Comparison of ENCODE assay signal across 8 cellular contexts in the genomic region with DNA sequence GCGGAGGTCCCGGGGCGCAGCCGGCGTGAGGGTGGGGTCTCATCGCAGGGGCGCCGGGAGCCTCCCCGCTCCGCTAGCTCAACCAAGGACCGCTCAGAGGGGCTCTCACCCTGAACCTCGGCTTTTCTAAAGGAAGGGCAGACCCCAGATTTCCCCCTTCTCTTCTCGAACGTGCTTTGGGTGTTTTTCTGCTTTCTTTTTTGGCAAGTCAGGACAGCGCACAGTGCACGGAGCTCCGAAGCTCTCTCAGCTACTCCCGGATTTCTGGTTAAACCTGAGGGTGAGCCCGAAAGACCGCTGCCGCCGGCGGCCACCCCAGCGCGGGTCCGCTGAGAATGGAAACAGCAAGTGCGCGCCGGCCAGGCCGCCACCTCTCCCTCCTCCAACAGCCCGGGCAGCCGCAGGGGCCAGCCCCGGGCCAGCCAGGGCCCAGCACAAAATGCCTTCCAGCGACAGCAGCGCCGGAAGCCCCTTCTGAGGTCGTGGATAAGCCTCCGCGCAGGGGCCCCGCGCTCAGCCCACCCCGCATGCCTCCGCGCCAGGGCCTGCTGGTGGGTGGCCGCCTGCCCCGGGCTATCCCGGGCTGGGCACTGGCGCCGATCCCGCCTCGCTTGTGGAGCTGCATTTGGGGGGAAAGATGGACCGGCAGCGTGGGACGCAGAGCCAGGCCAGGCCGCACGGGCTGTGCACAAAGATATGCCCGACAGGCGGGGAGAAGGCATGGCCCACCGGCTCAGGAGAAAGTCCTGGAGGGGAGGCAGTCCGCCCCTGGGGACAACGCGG. TPM values are rescaled to one million over a fixed set of nuclear protein-coding genes. Genes with fewer than 3 reads are reported as not detected.
DNase-seq lines count a peak whose midpoint lies in the region; ATAC-seq and TF ChIP-seq lines count a peak whose summit lies in the region.

No MANE protein-coding gene starts in this region.

- H3K27ac ChIP-seq in muscle layer of colon (ENCODE audit: low read depth, low read length): no peak overlapping the region

- TF ChIP-seq CTCF in AG04449 (IDR thresholded peaks at IDR 0.05; ENCODE audit: insufficient read depth, low read length, missing control alignments) (no peak), epithelial cell of esophagus (IDR thresholded peaks at IDR 0.05; ENCODE audit: insufficient read depth, low read depth, low read length, missing control alignments) (no peak)

- H3K27me3 ChIP-seq in muscle layer of colon (ENCODE audit: control insufficient read depth in 1 of 2, insufficient read depth in 2 of 2, low read length in 2 of 2): peaks cover 19 to 34% of the 10 kb centered on the region in 2 donors

- H3K9ac ChIP-seq in muscle layer of colon (ENCODE audit: low read length): no peak overlapping the region

- peak overlapping the region; percentile 55 for H3K4me3 ChIP-seq in AG04449 (ENCODE audit: low read depth, low read length)
- H3K4me3 ChIP-seq in Jurkat, Clone E6-1 (ENCODE audit: low read length): peak overlapping the region; percentile 35
- H3K4me3 ChIP-seq in epithelial cell of esophagus (ENCODE audit: low read length): peak overlapping the region; percentile 52
- peak overlapping the region; percentile 54 to 58 for H3K4me3 ChIP-seq in muscle layer of colon (ENCODE audit: low read depth in 1 of 2, low read length in 2 of 2)

- H3K4me1 ChIP-seq in muscle layer of colon (ENCODE audit: insufficient read depth, low read length): no peaks in the 10 kb centered on the region

- CTCF ChIA-PET in AG04449 (lab: Yijun Ruan, JAX): interaction anchor here (0.8 to 1.9 kb wide), 5 partner anchors 10 to 22 kb away, joined by 3 to 4 read pairs (median 4); no protein-coding TSS in a partner anchor

- H3K36me3 ChIP-seq in muscle layer of colon (ENCODE audit: insufficient read depth, low read length): no peaks in the 10 kb centered on the region

- H3K9me3 ChIP-seq in muscle layer of colon (ENCODE audit: low read length): no peaks in the 10 kb centered on the region

- ATAC-seq in HG03135 (IDR thresholded peaks at IDR 0.05; ENCODE audit: unreplicated experiment) (no peak), GM21526 (IDR thresholded peaks at IDR 0.05; ENCODE audit: low FRiP score, unreplicated experiment) (no peak)

- POLR2A ChIA-PET in AG04449 (lab: Yijun Ruan, JAX): no interaction called here

- no peak for DNase-seq in AG04449 (ENCODE audit: low read depth, low spot score)
- DNase-seq in Jurkat, Clone E6-1 (ENCODE audit: low read depth, low spot score): no peak
- DNase-seq in epithelial cell of esophagus (ENCODE audit: low read depth): peak; percentile 24
- no peak for DNase-seq in NOMO-1 treated with dmso at 0.1 percent for 144 hours (lab: John Stamatoyannopoulos, UW; ENCODE audit: unreplicated experiment)
- DNase-seq in medulla oblongata (ENCODE audit: extremely low spot score): no peak

RNA-seq across cellular contexts. Expression of gene OCA2, which starts 8.2 kb away (rescaled TPM):
- 0.39 TPM for polyA plus RNA-seq in Jurkat, Clone E6-1 (2012; ENCODE audit: insufficient read depth, insufficient read length)
